ENCODE assay signal across 26 cellular contexts in genomic region chr7:133331861-133332260, GRCh38.
A peak's percentile ranks its signal among the peaks of the same experiment; 100 is the strongest.
DNase-seq lines count a peak whose midpoint lies in the region; ATAC-seq, FAIRE-seq and TF ChIP-seq lines count a peak whose summit lies in the region.
"Had no signal": no experiment of that assay in that cellular context is flagged by ENCODE, and none has a peak within 500 bp of the region (broad histone marks: within the 10 kb centered on the region; RNA-seq: fewer than 3 reads in every experiment).

No MANE protein-coding gene starts in this region.

- H3K9me3 ChIP-seq in astrocyte (ENCODE audit: insufficient read depth, low read depth, low read length), result no peaks in the 10 kb centered on the region
- H3K9me3 ChIP-seq in mammary epithelial cell (replicated peaks; ENCODE audit: insufficient read depth, low read length), result no peaks in the 10 kb centered on the region
- H3K9me3 ChIP-seq: MG63 had no signal

- no peak for ATAC-seq in GM19463 (IDR thresholded peaks at IDR 0.05; ENCODE audit: unreplicated experiment)

- H3K27ac Mint-ChIP-seq in astrocyte (ENCODE audit: unreplicated experiment), result no peak overlapping the region
- H3K27ac Mint-ChIP-seq: CD4-positive, alpha-beta T cell had no signal

- H3K4me3 Mint-ChIP-seq in astrocyte (ENCODE audit: unreplicated experiment), result no peak overlapping the region
- H3K4me3 Mint-ChIP-seq: CD4-positive, alpha-beta T cell; H9 had no signal

- TF ChIP-seq CTCF in astrocyte (IDR thresholded peaks at IDR 0.05; ENCODE audit: insufficient read depth, low read depth, low read length) (no peak), choroid plexus epithelial cell (conservative IDR thresholded peaks at IDR 0.05; ENCODE audit: low read depth, low read length) (no peak), mammary epithelial cell (conservative IDR thresholded peaks at IDR 0.05 in 1 of 2, IDR thresholded peaks at IDR 0.05 in 1 of 2; ENCODE audit: extremely low read depth in 1 of 2, insufficient read depth in 1 of 2, low read depth in 1 of 2, low read length in 2 of 2) (no peak)

- H3K4me2 ChIP-seq in astrocyte (ENCODE audit: low read length), result no peak overlapping the region
- H3K4me2 ChIP-seq in mammary epithelial cell (ENCODE audit: insufficient read depth, low read depth, low read length), result no peak overlapping the region
- H3K4me2 ChIP-seq: BLaER1 treated with 17β-estradiol and CSF1 and Interleukin-3, amounts not matched to agents 10 nM and 100 nM had no signal

- H3K4me1 ChIP-seq in astrocyte (ENCODE audit: insufficient read depth, low read length) (no peaks in the 10 kb centered on the region), mammary epithelial cell (ENCODE audit: insufficient read depth, low read length) (no peaks in the 10 kb centered on the region)
- H3K4me1 ChIP-seq: BLaER1 treated with 17β-estradiol and CSF1 and Interleukin-3, amounts not matched to agents 10 nM and 100 nM had no signal

- no peak overlapping the region for H2AFZ ChIP-seq in astrocyte (ENCODE audit: low read depth, low read length)
- no peak overlapping the region for H2AFZ ChIP-seq in mammary epithelial cell (ENCODE audit: low read depth, low read length)
- H2AFZ ChIP-seq: GM23248 had no signal

- peak; percentile 16 for DNase-seq in Ammon's horn (ENCODE audit: low spot score)
- peak; percentile 14 for DNase-seq in astrocyte (ENCODE audit: low read depth)
- DNase-seq in choroid plexus epithelial cell (ENCODE audit: low read depth), result peak; percentile 11
- DNase-seq in medulla oblongata (ENCODE audit: extremely low spot score), result peak; percentile 33
- DNase-seq in posterior cingulate gyrus, result no peak
- DNase-seq in H54 (ENCODE audit: insufficient read length, low spot score), result no peak
- no peak for DNase-seq in mammary epithelial cell
- DNase-seq: CD4-positive, alpha-beta T cell; COR-L47; DMS53; GF-D8; GM23248; H9; KBM-7; MG63; NCI-H1105 treated with DMSO at 0.1 percent for 48 hours; NCI-H146; NCI-H1930; NCI-H2107; NCI-H524; NCI-H774; RPMI8226; SHP77 had no signal

- intact Hi-C loops in posterior cingulate gyrus (cut with DNase I), result no loop called here
- intact Hi-C loops in mammary epithelial cell (cut with micrococcal nuclease), result no loop called here

- H3K4me1 Mint-ChIP-seq in astrocyte (ENCODE audit: low read depth, unreplicated experiment), result no peaks in the 10 kb centered on the region

- H4K20me1 ChIP-seq in astrocyte (ENCODE audit: insufficient read depth, low read length), result peaks cover 9% of the 10 kb centered on the region
- no peaks in the 10 kb centered on the region for H4K20me1 ChIP-seq in mammary epithelial cell (ENCODE audit: insufficient read depth, low read length)

- dilution Hi-C loops in mammary epithelial cell (cut with HindIII; ENCODE audit: low sequenced_read_pairs), result no loop called here

- in situ Hi-C loops in mammary epithelial cell (cut with MboI; ENCODE audit: low sequenced_read_pairs in 2 of 2), result no loop called here

- H3K79me2 ChIP-seq in astrocyte (ENCODE audit: insufficient read depth, low read length) (peaks cover 3% of the 10 kb centered on the region), mammary epithelial cell (ENCODE audit: insufficient read depth, low read length) (peaks cover 14% of the 10 kb centered on the region)

- H3K36me3 Mint-ChIP-seq in astrocyte (ENCODE audit: low read depth, unreplicated experiment), result peaks cover 10% of the 10 kb centered on the region

- H3K9me3 Mint-ChIP-seq in astrocyte (ENCODE audit: unreplicated experiment), result peaks cover 9% of the 10 kb centered on the region

- H3K27ac ChIP-seq in astrocyte (ENCODE audit: low read depth, low read length) (no peak overlapping the region), mammary epithelial cell (ENCODE audit: insufficient read depth, low read depth, low read length) (no peak overlapping the region)
- H3K27ac ChIP-seq: BLaER1 treated with 17β-estradiol and CSF1 and Interleukin-3, amounts not matched to agents 10 nM and 100 nM; GM23248 had no signal

- H3K27me3 ChIP-seq in astrocyte (ENCODE audit: insufficient read depth, low read length), result no peaks in the 10 kb centered on the region
- H3K27me3 ChIP-seq in mammary epithelial cell (ENCODE audit: insufficient read depth, low read length), result no peaks in the 10 kb centered on the region
- H3K27me3 ChIP-seq: BLaER1 treated with 17β-estradiol and CSF1 and Interleukin-3, amounts not matched to agents 10 nM and 100 nM; MG63 had no signal

- CTCF ChIA-PET in mammary epithelial cell (lab: Charles Lee; ENCODE audit: low non-redundant PET), result no interaction called here

- H3K36me3 ChIP-seq in astrocyte (ENCODE audit: insufficient read depth, low read length) (no peaks in the 10 kb centered on the region), mammary epithelial cell (ENCODE audit: insufficient read depth, low read length) (no peaks in the 10 kb centered on the region)
- H3K36me3 ChIP-seq: MG63 had no signal

- BruUV-seq in mammary epithelial cell (replicated peaks; lab: Mats Ljungman, UMichigan), result no TSS peak

- WGBS in mammary epithelial cell (ENCODE audit: low coverage, missing lambda C conversion rate), result 88% methylated on average over 1 of the region's 1 CpG

- H3K27me3 Mint-ChIP-seq in astrocyte (ENCODE audit: low read depth, unreplicated experiment), result no peaks in the 10 kb centered on the region
- H3K27me3 Mint-ChIP-seq: CD4-positive, alpha-beta T cell had no signal

- no peak overlapping the region for H3K4me3 ChIP-seq in astrocyte (ENCODE audit: insufficient read depth, low read depth, low read length)
- H3K4me3 ChIP-seq in choroid plexus epithelial cell (ENCODE audit: low read depth, low read length), result no peak overlapping the region
- no peak overlapping the region for H3K4me3 ChIP-seq in mammary epithelial cell (replicated peaks in 1 of 3; ENCODE audit: insufficient read depth in 1 of 3, low read depth in 2 of 3, low read length in 3 of 3)
- H3K4me3 ChIP-seq: BLaER1 treated with 17β-estradiol and CSF1 and Interleukin-3, amounts not matched to agents 10 nM and 100 nM; GM23248; MG63 had no signal

- no peak for TF ChIP-seq POLR2A in H54 (IDR thresholded peaks at IDR 0.05; ENCODE audit: low read depth, low read length)

- H3K9ac ChIP-seq in astrocyte (ENCODE audit: low read length) (no peak overlapping the region), mammary epithelial cell (ENCODE audit: insufficient read depth, low read length) (no peak overlapping the region)
- H3K9ac ChIP-seq: BLaER1 treated with 17β-estradiol and CSF1 and Interleukin-3, amounts not matched to agents 10 nM and 100 nM; GM23248 had no signal

- FAIRE-seq in astrocyte (lab: Jason Lieb, UNC) (no peak), H54 (lab: Jason Lieb, UNC) (no peak)
- FAIRE-seq: GM12891 had no signal

Comparison
In these comparisons a context has a peak if more than half of its experiments do, and no peak if none do; other contexts are left out.
1. DNase-seq: peak in Ammon's horn (single experiment), astrocyte (single experiment), choroid plexus epithelial cell (single experiment) and medulla oblongata (single experiment); none in posterior cingulate gyrus (0 of 10), H54 (single experiment) and mammary epithelial cell (single experiment).